Comparison of ENCODE assay signal across 22 cellular contexts in genomic region chr14:102192840-102193502, GRCh38. TPM values are rescaled to one million over a fixed set of nuclear protein-coding genes. Genes with fewer than 3 reads are reported as not detected.
DNase-seq lines count a peak whose midpoint lies in the region; ATAC-seq, FAIRE-seq and TF ChIP-seq lines count a peak whose summit lies in the region.
"Had no signal": no experiment of that assay in that cellular context is flagged by ENCODE, and none has a peak within 500 bp of the region (broad histone marks: within the 10 kb centered on the region; RNA-seq: fewer than 3 reads in every experiment).

No MANE protein-coding gene starts in this region.

- peak overlapping the region in 1 of 2 experiments; percentile 23 for H3K18ac ChIP-seq in mesenchymal stem cell (ENCODE audit: low read depth in 1 of 2, low read length in 2 of 2)

- no peak overlapping the region for H2AK5ac ChIP-seq in mesenchymal stem cell (ENCODE audit: low read length, severe bottlenecking)

- H3K27me3 ChIP-seq in mesenchymal stem cell (ENCODE audit: control insufficient read depth in 1 of 2, insufficient read depth in 1 of 2, low read length in 2 of 2) (no peaks in the 10 kb centered on the region), right atrium auricular region (no peaks in the 10 kb centered on the region)
- H3K27me3 ChIP-seq: esophagus muscularis mucosa, heart right ventricle had no signal

- H2AFZ ChIP-seq in mesenchymal stem cell (ENCODE audit: low read depth, low read length): no peak overlapping the region

- H3K9ac ChIP-seq in mesenchymal stem cell (ENCODE audit: low read length): peak overlapping the region; percentile 16

- H3K79me1 ChIP-seq in mesenchymal stem cell (replicated peaks; ENCODE audit: low read length, poor library complexity, severe bottlenecking): peaks cover 42% of the 10 kb centered on the region

- H4K8ac ChIP-seq in mesenchymal stem cell (ENCODE audit: low read length): no peak overlapping the region

- H3K14ac ChIP-seq in mesenchymal stem cell (ENCODE audit: low read length in 2 of 2): no peak overlapping the region

- H4K91ac ChIP-seq in mesenchymal stem cell (ENCODE audit: low read length): no peak overlapping the region

- 86% methylated on average over 9 of the region's 13 CpGs for WGBS in mesenchymal stem cell

- FAIRE-seq in HTR-8/SVneo (lab: Jason Lieb, UNC): no peak
- FAIRE-seq: GM18507 had no signal

- H3K4ac ChIP-seq in mesenchymal stem cell (ENCODE audit: low read depth in 1 of 2, low read length in 2 of 2): no peak overlapping the region

- H3K9me3 ChIP-seq in mesenchymal stem cell (ENCODE audit: control insufficient read depth, low read length) (no peaks in the 10 kb centered on the region), right atrium auricular region (no peaks in the 10 kb centered on the region)
- H3K9me3 ChIP-seq: esophagus muscularis mucosa, HAP-1, heart right ventricle, thoracic aorta had no signal

- no peak for ATAC-seq in GM18498 (IDR thresholded peaks at IDR 0.05; ENCODE audit: unreplicated experiment)
- ATAC-seq: heart right ventricle, Panc1, sciatic nerve had no signal

- H2BK5ac ChIP-seq in mesenchymal stem cell (ENCODE audit: low read depth, low read length, poor library complexity, severe bottlenecking): no peak overlapping the region

- no peak overlapping the region for H2BK120ac ChIP-seq in mesenchymal stem cell (ENCODE audit: low read depth, low read length)

- H3K4me1 ChIP-seq in mesenchymal stem cell (ENCODE audit: control insufficient read depth, insufficient read depth, low read depth, low read length) (peaks cover 17% of the 10 kb centered on the region), right atrium auricular region (peaks cover 0 to 32% of the 10 kb centered on the region in 2 donors)

- H2BK15ac ChIP-seq in mesenchymal stem cell (ENCODE audit: low read depth, poor library complexity, severe bottlenecking): no peak overlapping the region

- DNase-seq in NCI-H82 (lab: John Stamatoyannopoulos, UW): peak; percentile 19
- no peak for DNase-seq in NCI-H82 treated with DMSO at 0.1 percent for 48 hours (lab: John Stamatoyannopoulos, UW; ENCODE audit: unreplicated experiment)
- peak; percentile 37 for DNase-seq in astrocyte of the hippocampus (ENCODE audit: low read depth, low spot score)
- no peak for DNase-seq in mesenchymal stem cell
- peak in 22 of 49 donors; percentile 41 to 78 (median 55) for DNase-seq in substantia nigra (lab: John Stamatoyannopoulos, UW)
- DNase-seq in right atrium auricular region (ENCODE audit: low spot score): no peak
- no peak for DNase-seq in HTR-8/SVneo (ENCODE audit: insufficient read length, low spot score)
- DNase-seq: activated CD4-positive, CD25-positive, alpha-beta regulatory T cell treated with anti-CD3 and anti-CD28 coated beads, Interleukin-2, amount 50 U/mL, for 72 hours; heart right ventricle; NCI-H1105; NCI-H69; stimulated activated CD4-positive, alpha-beta T cell treated with anti-CD3 and anti-CD28 coated beads, Interleukin-2, amount 100 ng/mL, for 24 hours; T1000 had no signal

- no peak for TF ChIP-seq CTCF in right atrium auricular region (IDR thresholded peaks at IDR 0.05)

- H2BK12ac ChIP-seq in mesenchymal stem cell (ENCODE audit: low read length in 2 of 2): peak overlapping the region in 1 of 2 experiments; percentile 38

- no peak overlapping the region for H3K4me3 ChIP-seq in mesenchymal stem cell (ENCODE audit: insufficient read depth in 1 of 2, low read depth in 1 of 2, low read length in 2 of 2)
- H3K4me3 ChIP-seq in right atrium auricular region: no peak overlapping the region
- H3K4me3 ChIP-seq: esophagus muscularis mucosa, HAP-1, heart right ventricle, thoracic aorta had no signal

- no peak overlapping the region for H3K27ac ChIP-seq in mesenchymal stem cell (ENCODE audit: low read length, poor library complexity, severe bottlenecking)
- H3K27ac ChIP-seq in substantia nigra (ENCODE audit: low read depth, low read length, poor library complexity, severe bottlenecking): peak overlapping the region; percentile 97
- H3K27ac ChIP-seq in right atrium auricular region: no peak overlapping the region
- H3K27ac ChIP-seq: 22Rv1, C4-2B, esophagus muscularis mucosa, heart right ventricle, thoracic aorta had no signal

- H3K36me3 ChIP-seq in mesenchymal stem cell (ENCODE audit: control insufficient read depth in 1 of 2, insufficient read depth in 2 of 2, low read depth in 1 of 2, low read length in 2 of 2) (peaks cover 6 to 27% of the 10 kb centered on the region in 2 experiments), right atrium auricular region (peaks cover 13% of the 10 kb centered on the region)
- H3K36me3 ChIP-seq: thoracic aorta had no signal

- no peak overlapping the region for H3K4me2 ChIP-seq in mesenchymal stem cell (ENCODE audit: low read length, poor library complexity, severe bottlenecking)

- H3K23ac ChIP-seq in mesenchymal stem cell (ENCODE audit: low read length in 2 of 2): no peak overlapping the region

RNA-seq across cellular contexts. Expression of gene WDR20, which starts 53.3 kb away (rescaled TPM):
- 12.6 TPM for polyA plus RNA-seq in mesenchymal stem cell (2013, experiment 1 of 2)
- 12.4 TPM for polyA plus RNA-seq in mesenchymal stem cell (2013, experiment 2 of 2)
- total RNA-seq in right atrium auricular region: 10 to 100 TPM; 16.0 to 20.1 TPM

Comparison
In these comparisons a context has a peak if more than half of its experiments do, and no peak if none do; other contexts are left out.
1. DNase-seq: peak in NCI-H82 (single experiment) and astrocyte of the hippocampus (single experiment); none in NCI-H82 treated with DMSO at 0.1 percent for 48 hours (single experiment), mesenchymal stem cell (single experiment), right atrium auricular region (single experiment) and HTR-8/SVneo (single experiment).